ENCODE assay signal across 9 cellular contexts in the genomic region with DNA sequence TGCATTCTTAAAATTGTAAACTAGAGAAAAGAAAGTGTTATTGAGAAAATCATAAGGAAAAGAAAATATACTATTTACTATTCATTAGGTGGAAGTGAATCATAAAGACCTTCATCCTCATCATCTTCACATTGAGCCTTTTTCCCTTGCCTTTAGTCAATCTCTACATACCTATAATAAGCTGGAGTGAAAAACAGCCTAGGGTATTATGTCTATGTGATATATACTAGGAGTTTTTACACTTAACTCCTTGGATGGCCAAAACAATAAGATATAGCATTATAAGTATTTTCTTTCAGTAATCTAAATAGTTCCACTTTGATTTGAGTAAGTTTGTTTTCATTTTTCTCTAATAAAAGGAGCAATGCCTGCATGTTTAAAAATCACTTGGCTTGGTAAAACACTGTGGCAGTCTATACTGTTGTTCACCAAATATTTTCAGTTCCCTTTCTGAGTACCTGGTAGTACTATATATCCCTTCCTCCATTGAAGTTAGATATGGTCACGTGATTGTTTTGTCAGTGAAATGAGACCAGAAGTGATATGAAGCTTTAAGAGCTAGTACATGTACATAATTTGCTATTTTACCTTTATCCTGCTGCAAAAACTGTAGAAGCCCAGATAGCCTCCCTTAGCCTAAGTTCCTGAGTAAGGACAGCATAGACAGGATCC.
DNase-seq lines count a peak whose midpoint lies in the region; ATAC-seq and FAIRE-seq lines count a peak whose summit lies in the region.
"Had no signal": no experiment of that assay in that cellular context is flagged by ENCODE, and none has a peak within 500 bp of the region (broad histone marks: within the 10 kb centered on the region; RNA-seq: fewer than 3 reads in every experiment).

No MANE protein-coding gene starts in this region.

- H3K9me3 Mint-ChIP-seq in activated naive CD4-positive, alpha-beta T cell treated with anti-CD3 and anti-CD28 coated beads, Interleukin-2, amount 10 ng/mL, durations not matched to agents 7 days and 5 days, result no peaks in the 10 kb centered on the region
- H3K9me3 Mint-ChIP-seq in activated CD8-positive, alpha-beta T cell treated with anti-CD3 and anti-CD28 coated beads, Interleukin-2, amount 10 ng/mL, durations not matched to agents 7 days and 5 days (ENCODE audit: insufficient read depth), result peaks cover 3% of the 10 kb centered on the region

- POLR2A ChIA-PET in activated CD8-positive, alpha-beta T cell treated with anti-CD3 and anti-CD28 coated beads, Interleukin-2, amount 10 ng/mL, durations not matched to agents 7 days and 5 days (lab: Charles Lee), result no interaction called here

- peak; percentile 33 for FAIRE-seq in TTC549 (lab: Jason Lieb, UNC)

- no peak overlapping the region for H3K4me3 Mint-ChIP-seq in activated naive CD4-positive, alpha-beta T cell treated with anti-CD3 and anti-CD28 coated beads, Interleukin-2, amount 10 ng/mL, durations not matched to agents 7 days and 5 days
- no peak overlapping the region for H3K4me3 Mint-ChIP-seq in activated CD8-positive, alpha-beta T cell treated with anti-CD3 and anti-CD28 coated beads, Interleukin-2, amount 10 ng/mL, durations not matched to agents 7 days and 5 days

- no peak overlapping the region for H3K27ac Mint-ChIP-seq in activated naive CD4-positive, alpha-beta T cell treated with anti-CD3 and anti-CD28 coated beads, Interleukin-2, amount 10 ng/mL, durations not matched to agents 7 days and 5 days
- no peak overlapping the region for H3K27ac Mint-ChIP-seq in activated CD8-positive, alpha-beta T cell treated with anti-CD3 and anti-CD28 coated beads, Interleukin-2, amount 10 ng/mL, durations not matched to agents 7 days and 5 days

- CTCF ChIA-PET in activated naive CD4-positive, alpha-beta T cell treated with anti-CD3 and anti-CD28 coated beads, Interleukin-2, amount 10 ng/mL, durations not matched to agents 7 days and 5 days (lab: Charles Lee), result no interaction called here
- CTCF ChIA-PET in activated CD8-positive, alpha-beta T cell treated with anti-CD3 and anti-CD28 coated beads, Interleukin-2, amount 10 ng/mL, durations not matched to agents 7 days and 5 days (lab: Charles Lee), result no interaction called here

- H3K4me1 Mint-ChIP-seq in activated naive CD4-positive, alpha-beta T cell treated with anti-CD3 and anti-CD28 coated beads, Interleukin-2, amount 10 ng/mL, durations not matched to agents 7 days and 5 days, result no peaks in the 10 kb centered on the region
- H3K4me1 Mint-ChIP-seq in activated CD8-positive, alpha-beta T cell treated with anti-CD3 and anti-CD28 coated beads, Interleukin-2, amount 10 ng/mL, durations not matched to agents 7 days and 5 days (ENCODE audit: low read depth), result no peaks in the 10 kb centered on the region

- ATAC-seq in GM18517 (IDR thresholded peaks at IDR 0.05; ENCODE audit: unreplicated experiment) (peak; percentile 92), GM21526 (IDR thresholded peaks at IDR 0.05; ENCODE audit: low FRiP score, unreplicated experiment) (peak; percentile 95), HG03108 (IDR thresholded peaks at IDR 0.05; ENCODE audit: unreplicated experiment) (peak; percentile 80)
- no peak for ATAC-seq in activated CD8-positive, alpha-beta T cell treated with anti-CD3 and anti-CD28 coated beads, Interleukin-2, amount 10 ng/mL, durations not matched to agents 7 days and 5 days

- no peak for DNase-seq in activated naive CD4-positive, alpha-beta T cell treated with anti-CD3 and anti-CD28 coated beads, Interleukin-2, amount 10 ng/mL, durations not matched to agents 7 days and 5 days
- DNase-seq in iPS-NIHi11 (ENCODE audit: low spot score) (no peak), GOT3 (lab: John Stamatoyannopoulos, UW) (no peak)
- no peak for DNase-seq in activated CD8-positive, alpha-beta T cell treated with anti-CD3 and anti-CD28 coated beads, Interleukin-2, amount 10 ng/mL, durations not matched to agents 7 days and 5 days
- DNase-seq: effector memory CD4-positive, alpha-beta T cell had no signal

- H3K27me3 Mint-ChIP-seq in activated naive CD4-positive, alpha-beta T cell treated with anti-CD3 and anti-CD28 coated beads, Interleukin-2, amount 10 ng/mL, durations not matched to agents 7 days and 5 days, result no peaks in the 10 kb centered on the region
- H3K27me3 Mint-ChIP-seq in activated CD8-positive, alpha-beta T cell treated with anti-CD3 and anti-CD28 coated beads, Interleukin-2, amount 10 ng/mL, durations not matched to agents 7 days and 5 days (ENCODE audit: low read depth), result no peaks in the 10 kb centered on the region

- H3K36me3 Mint-ChIP-seq in activated naive CD4-positive, alpha-beta T cell treated with anti-CD3 and anti-CD28 coated beads, Interleukin-2, amount 10 ng/mL, durations not matched to agents 7 days and 5 days, result no peaks in the 10 kb centered on the region
- H3K36me3 Mint-ChIP-seq in activated CD8-positive, alpha-beta T cell treated with anti-CD3 and anti-CD28 coated beads, Interleukin-2, amount 10 ng/mL, durations not matched to agents 7 days and 5 days (ENCODE audit: low read depth), result no peaks in the 10 kb centered on the region
